Comparison of ENCODE assay signal across 24 cellular contexts in the genomic region with DNA sequence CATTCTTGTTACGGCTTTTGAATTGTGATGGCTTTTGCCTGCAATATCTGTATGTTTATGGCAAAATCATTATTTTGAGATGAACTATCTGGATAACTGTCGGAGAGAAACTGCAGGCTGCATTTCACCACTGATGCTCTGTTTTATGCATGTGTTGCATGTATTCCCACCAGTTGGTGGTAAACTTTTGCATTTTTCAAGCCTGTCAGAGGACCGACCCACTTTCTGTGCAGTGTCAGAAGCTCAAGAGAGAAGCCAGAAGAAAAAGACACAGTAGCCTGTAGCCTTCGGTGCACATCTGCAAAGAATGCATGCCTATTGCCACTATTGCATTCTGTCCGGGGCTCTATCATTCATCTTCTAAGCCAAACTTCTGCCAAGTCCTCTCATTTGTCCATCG. TPM values are rescaled to one million over a fixed set of nuclear protein-coding genes. Genes with fewer than 3 reads are reported as not detected.
DNase-seq lines count a peak whose midpoint lies in the region; ATAC-seq and TF ChIP-seq lines count a peak whose summit lies in the region.
"Had no signal": no experiment of that assay in that cellular context is flagged by ENCODE, and none has a peak within 500 bp of the region (broad histone marks: within the 10 kb centered on the region; RNA-seq: fewer than 3 reads in every experiment).

No MANE protein-coding gene starts in this region.

- DNase-seq in GM23338 (ENCODE audit: low spot score) (no peak), retina (peak; percentile 24), NCI-H1417 (lab: John Stamatoyannopoulos, UW) (no peak), GM20000 (ENCODE audit: low spot score) (no peak)
- DNase-seq: 8988T; ACHN; BE2C; CD4-positive, alpha-beta memory T cell; CD4-positive, CD25-positive, alpha-beta regulatory T cell; CD8-positive, alpha-beta memory T cell; COR-L47; DMS 273 treated with DMSO at 0.1 percent for 48 hours; DMS79; DND-41; EL; GDM1 had no signal

- CTCF ChIA-PET in HEK293 (lab: Yijun Ruan, JAX): no interaction called here

- peaks cover 42% of the 10 kb centered on the region for H3K27me3 ChIP-seq in GM23338 (ENCODE audit: insufficient read depth)
- H3K27me3 ChIP-seq: BLaER1 had no signal

- H3K9me3 ChIP-seq in HEK293 (ENCODE audit: control insufficient read depth, insufficient read depth, low read depth, low read length): no peaks in the 10 kb centered on the region
- H3K9me3 ChIP-seq: BE2C, BLaER1 had no signal

- H4K20me1 ChIP-seq in GM23338 (replicated peaks; ENCODE audit: insufficient read depth): no peaks in the 10 kb centered on the region
- H4K20me1 ChIP-seq: BLaER1 had no signal

- POLR2A ChIA-PET in HEK293 (lab: Yijun Ruan, JAX): no interaction called here

- H3K27ac ChIP-seq in GM23338 (ENCODE audit: low read depth) (no peak overlapping the region), HEK293 (ENCODE audit: extremely low read depth, low read depth, low read length) (no peak overlapping the region)
- H3K27ac ChIP-seq: BLaER1 had no signal

- peaks cover 64% of the 10 kb centered on the region for H3K4me1 Mint-ChIP-seq in GM23338

- TF ChIP-seq CTCF in GM23338 (conservative IDR thresholded peaks at IDR 0.05; ENCODE audit: low read depth in 2 of 2): no peak
- TF ChIP-seq CTCF in HEK293 (tag by site-specific recombination; IDR thresholded peaks at IDR 0.05): no peak
- TF ChIP-seq CTCF in GM20000 (IDR thresholded peaks at IDR 0.05; ENCODE audit: extremely low read depth, missing control alignments): no peak

- no peaks in the 10 kb centered on the region for H3K9me3 Mint-ChIP-seq in GM23338
- H3K9me3 Mint-ChIP-seq: CD14-positive monocyte; CD4-positive, alpha-beta memory T cell; CD4-positive, CD25-positive, alpha-beta regulatory T cell; CD8-positive, alpha-beta memory T cell had no signal

- peaks cover 3% of the 10 kb centered on the region; the same call in 1 of the 2 replicates for H3F3A ChIP-seq in GM23338 (replicated peaks; ENCODE audit: low read depth)

- H3K27ac Mint-ChIP-seq in GM23338: no peak overlapping the region
- H3K27ac Mint-ChIP-seq: CD14-positive monocyte; CD4-positive, alpha-beta memory T cell; CD8-positive, alpha-beta memory T cell had no signal

- H3K27me3 Mint-ChIP-seq in GM23338 (ENCODE audit: insufficient read depth, low read depth, poor library complexity): peaks cover 14% of the 10 kb centered on the region

- ATAC-seq in GM23338: no peak
- ATAC-seq: GM12878 had no signal

- H3K9me2 ChIP-seq in GM23338 (ENCODE audit: insufficient read depth): no peaks in the 10 kb centered on the region

- H3K4me3 ChIP-seq in GM23338 (no peak overlapping the region), HEK293 (ENCODE audit: low read depth, low read length) (no peak overlapping the region)
- H3K4me3 ChIP-seq: BLaER1, GM12878 had no signal

- H3K4me1 ChIP-seq in GM23338 (ENCODE audit: insufficient read depth): peaks cover 67% of the 10 kb centered on the region
- peaks cover 2% of the 10 kb centered on the region for H3K4me1 ChIP-seq in HEK293 (ENCODE audit: control insufficient read depth, insufficient read depth, low read length)
- H3K4me1 ChIP-seq: BE2C had no signal

- H3K36me3 Mint-ChIP-seq in GM23338 (ENCODE audit: low read depth): no peaks in the 10 kb centered on the region
- H3K36me3 Mint-ChIP-seq: CD4-positive, alpha-beta memory T cell; CD4-positive, CD25-positive, alpha-beta regulatory T cell; CD8-positive, alpha-beta memory T cell had no signal

- no peak overlapping the region for H3K4me3 Mint-ChIP-seq in GM23338
- H3K4me3 Mint-ChIP-seq: CD4-positive, alpha-beta memory T cell; CD4-positive, CD25-positive, alpha-beta regulatory T cell; CD8-positive, alpha-beta memory T cell had no signal

- H3K36me3 ChIP-seq in GM23338 (ENCODE audit: insufficient read depth) (no peaks in the 10 kb centered on the region), HEK293 (ENCODE audit: control insufficient read depth in 2 of 2, insufficient read depth in 1 of 2, low read length in 2 of 2) (no peaks in the 10 kb centered on the region)
- H3K36me3 ChIP-seq: BE2C, BLaER1 had no signal

- H3K79me2 ChIP-seq in GM23338 (replicated peaks; ENCODE audit: insufficient read depth): no peaks in the 10 kb centered on the region

- H3K4me2 ChIP-seq in GM23338: 0 out of 2 replicates have a peak overlapping the region, but pooled peaks have one; percentile 52
- H3K4me2 ChIP-seq: BLaER1 had no signal

- H2AFZ ChIP-seq in GM23338: no peak overlapping the region

TF ChIP-seq in GM23338, 12 proteins besides CTCF, POLR2A, EP300 and RAD21 (continues in another document):
- no peak for TF ChIP-seq ETS1 (IDR thresholded peaks at IDR 0.05)
- TF ChIP-seq ZNF331 (CRISPR knock-in tag; IDR thresholded peaks at IDR 0.05; ENCODE audit: low read depth): no peak
- TF ChIP-seq CREB1 (CRISPR knock-in tag; IDR thresholded peaks at IDR 0.05; ENCODE audit: low read depth): no peak
- TF ChIP-seq EZH2 (IDR thresholded peaks at IDR 0.05; ENCODE audit: low read depth, unreplicated experiment): no peak
- TF ChIP-seq NANOG (IDR thresholded peaks at IDR 0.05; ENCODE audit: borderline replicate concordance): no peak
- TF ChIP-seq POLR2AphosphoS5 (IDR thresholded peaks at IDR 0.05; ENCODE audit: low read depth): no peak

TF ChIP-seq in HEK293, 187 proteins besides CTCF, POLR2A, EP300 and RAD21:
- TF ChIP-seq, protein P1, sequence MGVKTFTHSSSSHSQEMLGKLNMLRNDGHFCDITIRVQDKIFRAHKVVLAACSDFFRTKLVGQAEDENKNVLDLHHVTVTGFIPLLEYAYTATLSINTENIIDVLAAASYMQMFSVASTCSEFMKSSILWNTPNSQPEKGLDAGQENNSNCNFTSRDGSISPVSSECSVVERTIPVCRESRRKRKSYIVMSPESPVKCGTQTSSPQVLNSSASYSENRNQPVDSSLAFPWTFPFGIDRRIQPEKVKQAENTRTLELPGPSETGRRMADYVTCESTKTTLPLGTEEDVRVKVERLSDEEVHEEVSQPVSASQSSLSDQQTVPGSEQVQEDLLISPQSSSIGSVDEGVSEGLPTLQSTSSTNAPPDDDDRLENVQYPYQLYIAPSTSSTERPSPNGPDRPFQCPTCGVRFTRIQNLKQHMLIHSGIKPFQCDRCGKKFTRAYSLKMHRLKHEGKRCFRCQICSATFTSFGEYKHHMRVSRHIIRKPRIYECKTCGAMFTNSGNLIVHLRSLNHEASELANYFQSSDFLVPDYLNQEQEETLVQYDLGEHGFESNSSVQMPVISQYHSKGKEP (tag by site-specific recombination; IDR thresholded peaks at IDR 0.05): peak; percentile 66; the same call in 1 of the 2 replicates
- TF ChIP-seq OVOL3 (tag by site-specific recombination; IDR thresholded peaks at IDR 0.05): no peak

RNA-seq across cellular contexts. Expression of gene OLIG1, which starts 41.6 kb away (rescaled TPM):
- 0.14 and 0.19 TPM in 2 replicates for total RNA-seq in GM23338 (2014; rRNA removed; shearing (Covaris generic))
- 0.81 and 2.0 TPM in 2 replicates for polyA plus RNA-seq in GM23338 (2016; fragmentation: Nextera tagmentation; extraction: Ambion mirVana)
- total RNA-seq: A673; CD4-positive, alpha-beta memory T cell; CD4-positive, CD25-positive, alpha-beta regulatory T cell; CD8-positive, alpha-beta memory T cell; Daoy; G401; GM12878 had no signal
- polyA plus RNA-seq: AG04450; CD4-positive, alpha-beta memory T cell; CD4-positive, CD25-positive, alpha-beta regulatory T cell; CD8-positive, alpha-beta memory T cell; GM12878 had no signal
